Comparison of ENCODE assay signal across 18 cellular contexts in the genomic region with DNA sequence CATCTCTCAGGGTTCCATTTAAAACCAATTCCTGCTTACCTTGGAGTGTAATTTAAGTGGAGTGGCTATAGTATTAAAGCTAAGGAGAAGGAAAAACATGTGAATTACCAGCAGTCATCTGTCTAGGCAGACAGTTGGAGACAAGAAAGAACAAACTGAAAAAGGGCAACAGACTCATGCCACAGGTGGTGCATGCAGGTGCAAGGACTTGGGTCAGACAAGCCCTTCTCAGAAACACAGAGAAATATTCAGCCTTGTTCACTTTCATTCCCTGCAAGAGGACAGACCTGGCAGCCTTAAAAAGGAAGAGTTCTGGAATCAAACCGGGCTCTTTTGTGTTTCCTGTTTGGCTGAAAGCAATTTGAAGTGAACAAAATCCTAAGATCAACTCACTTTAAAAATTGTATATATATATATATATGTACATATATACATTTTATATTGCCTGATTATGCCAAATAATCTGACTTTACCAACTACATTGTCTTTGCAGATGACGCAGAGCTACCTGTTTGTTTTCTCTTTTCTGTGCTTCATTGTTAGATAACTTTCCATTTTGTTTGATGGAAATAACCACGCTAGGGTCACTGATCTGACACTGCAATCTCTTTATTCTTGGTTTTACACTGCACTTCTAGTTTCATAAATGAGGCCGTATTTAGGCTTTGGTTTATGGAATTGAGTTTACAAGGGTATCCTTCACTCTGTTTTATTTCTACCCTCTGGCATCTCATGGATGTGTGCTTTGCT. TPM values are rescaled to one million over a fixed set of nuclear protein-coding genes. Genes with fewer than 3 reads are reported as not detected.
A peak's percentile ranks its signal among the peaks of the same experiment; 100 is the strongest.
DNase-seq lines count a peak whose midpoint lies in the region; ATAC-seq, FAIRE-seq and TF ChIP-seq lines count a peak whose summit lies in the region.
"Had no signal": no experiment of that assay in that cellular context is flagged by ENCODE, and none has a peak within 500 bp of the region (broad histone marks: within the 10 kb centered on the region; RNA-seq: fewer than 3 reads in every experiment).

No MANE protein-coding gene starts in this region.

- H3K9me3 ChIP-seq in SU-DHL-6 (ENCODE audit: insufficient read depth, low read length): no peaks in the 10 kb centered on the region
- H3K9me3 ChIP-seq: Caco-2, heart left ventricle, MG63 had no signal

- no peak overlapping the region for H3K4me3 Mint-ChIP-seq in activated CD8-positive, alpha-beta T cell treated with anti-CD3 and anti-CD28 coated beads for 36 hours
- H3K4me3 Mint-ChIP-seq: activated B cell treated with CpG ODN at 0.5 μM for 24 hours, natural killer cell had no signal

- peak overlapping the region; percentile 85 for H3K27ac ChIP-seq in SU-DHL-6 (ENCODE audit: low read depth, low read length)

- H3K27me3 Mint-ChIP-seq in activated CD8-positive, alpha-beta T cell treated with anti-CD3 and anti-CD28 coated beads for 36 hours: no peaks in the 10 kb centered on the region
- H3K27me3 Mint-ChIP-seq: activated B cell treated with CpG ODN at 0.5 μM for 24 hours had no signal

- TF ChIP-seq POLR2A in GM12891 (IDR thresholded peaks at IDR 0.05; ENCODE audit: low read depth, low read length): no peak

- intact Hi-C loops in activated CD8-positive, alpha-beta T cell treated with anti-CD3 and anti-CD28 coated beads for 36 hours (cut with micrococcal nuclease): loop anchor here (5.0 kb wide), 1 partner anchor 88 kb away; a partner anchor contains a TSS

- H3K27ac Mint-ChIP-seq in activated CD8-positive, alpha-beta T cell treated with anti-CD3 and anti-CD28 coated beads for 36 hours: no peak overlapping the region
- H3K27ac Mint-ChIP-seq: activated B cell treated with CpG ODN at 0.5 μM for 24 hours; activated T-helper 2 cell treated with anti-CD3 and anti-CD28 coated beads, Interferon-gamma antibody, Interleukin-2, Interleukin-4, amounts not matched to agents 10 μg/mL and 5 μg/mL and 100 μg/mL, durations not matched to agents 14 hours and 24 hours and 36 hours; natural killer cell had no signal

- no peaks in the 10 kb centered on the region for H4K20me1 ChIP-seq in SU-DHL-6 (ENCODE audit: low read depth, low read length)

- FAIRE-seq in GM12891 (lab: Jason Lieb, UNC): peak; percentile 28

- no peaks in the 10 kb centered on the region for H3K9me3 Mint-ChIP-seq in activated CD8-positive, alpha-beta T cell treated with anti-CD3 and anti-CD28 coated beads for 36 hours
- H3K9me3 Mint-ChIP-seq: activated B cell treated with CpG ODN at 0.5 μM for 24 hours; activated T-helper 2 cell treated with anti-CD3 and anti-CD28 coated beads, Interferon-gamma antibody, Interleukin-2, Interleukin-4, amounts not matched to agents 10 μg/mL and 5 μg/mL and 100 μg/mL, durations not matched to agents 14 hours and 24 hours and 36 hours; natural killer cell had no signal

- peak; percentile 37 for ATAC-seq in HG03280 (IDR thresholded peaks at IDR 0.05; ENCODE audit: unreplicated experiment)
- no peak for ATAC-seq in GM19395 (IDR thresholded peaks at IDR 0.05; ENCODE audit: unreplicated experiment)
- ATAC-seq in activated CD8-positive, alpha-beta T cell treated with anti-CD3 and anti-CD28 coated beads for 36 hours: no peak
- no peak for ATAC-seq in GM21390 (IDR thresholded peaks at IDR 0.05; ENCODE audit: unreplicated experiment)
- ATAC-seq: heart left ventricle had no signal

- no peaks in the 10 kb centered on the region for H3K36me3 Mint-ChIP-seq in activated CD8-positive, alpha-beta T cell treated with anti-CD3 and anti-CD28 coated beads for 36 hours (ENCODE audit: low read depth)
- H3K36me3 Mint-ChIP-seq: natural killer cell had no signal

- no peaks in the 10 kb centered on the region for H3K9me2 ChIP-seq in SU-DHL-6 (replicated peaks; ENCODE audit: insufficient read depth, low read length)

- no peaks in the 10 kb centered on the region for H3K27me3 ChIP-seq in SU-DHL-6 (ENCODE audit: low read length)
- H3K27me3 ChIP-seq: heart left ventricle, MG63 had no signal

- peak overlapping the region; percentile 43 for H3K9ac ChIP-seq in SU-DHL-6 (ENCODE audit: low read length)

- H3F3A ChIP-seq in SU-DHL-6 (ENCODE audit: insufficient read depth): peaks cover 34% of the 10 kb centered on the region; the same call in 1 of the 2 replicates

- no peaks in the 10 kb centered on the region; the same call in 1 of the 2 replicates for H3K79me2 ChIP-seq in SU-DHL-6 (ENCODE audit: insufficient read depth, low read length)

- H3K4me1 Mint-ChIP-seq in activated CD8-positive, alpha-beta T cell treated with anti-CD3 and anti-CD28 coated beads for 36 hours (ENCODE audit: low read depth): peaks cover 39% of the 10 kb centered on the region

- H3K4me3 ChIP-seq in SU-DHL-6 (ENCODE audit: insufficient read depth, low read length, poor library complexity, severe bottlenecking): no peak overlapping the region
- H3K4me3 ChIP-seq: heart left ventricle, MG63 had no signal

- CTCF ChIA-PET in activated CD8-positive, alpha-beta T cell treated with anti-CD3 and anti-CD28 coated beads for 36 hours (lab: Charles Lee): interaction anchor here (0.7 to 16.4 kb wide), 9 partner anchors 9 to 434 kb away, joined by 3 to 374 read pairs (median 4); no protein-coding TSS in a partner anchor

- peak overlapping the region; percentile 57 for H3K4me2 ChIP-seq in SU-DHL-6 (ENCODE audit: low read depth, low read length, poor library complexity, severe bottlenecking)

- no peak overlapping the region for H2AFZ ChIP-seq in SU-DHL-6 (ENCODE audit: low read depth, low read length, severe bottlenecking)

- H3K36me3 ChIP-seq in SU-DHL-6 (ENCODE audit: low read length): no peaks in the 10 kb centered on the region
- H3K36me3 ChIP-seq: heart left ventricle, MG63 had no signal

- no peak for TF ChIP-seq CTCF in SU-DHL-6 (IDR thresholded peaks at IDR 0.05; ENCODE audit: insufficient read depth, low read length, poor library complexity, severe bottlenecking)
- TF ChIP-seq CTCF in activated CD8-positive, alpha-beta T cell treated with anti-CD3 and anti-CD28 coated beads for 36 hours (IDR thresholded peaks at IDR 0.05): no peak

- DNase-seq in DMS79 (lab: John Stamatoyannopoulos, UW) (peak; percentile 40), GM12891 (ENCODE audit: insufficient read length, low spot score) (no peak), T-helper 2 cell (no peak)
- DNase-seq in activated CD8-positive, alpha-beta T cell treated with anti-CD3 and anti-CD28 coated beads for 36 hours: no peak
- DNase-seq: activated B cell treated with CpG ODN at 0.5 μM for 24 hours; Caco-2; GDM1; heart left ventricle; MG63; natural killer cell; NCI-H2081 treated with DMSO at 0.1 percent for 48 hours; Right ventricle myocardium superior; stimulated activated CD4-positive, alpha-beta T cell treated with anti-CD3 and anti-CD28 coated beads, Interleukin-4, amount 100 ng/mL, for 24 hours had no signal

- POLR2A ChIA-PET in activated CD8-positive, alpha-beta T cell treated with anti-CD3 and anti-CD28 coated beads for 36 hours (lab: Charles Lee): no interaction called here

TF ChIP-seq in GM12891, 5 proteins besides CTCF, POLR2A, EP300 and RAD21:
- no peak; the same call in 1 of the 2 replicates for TF ChIP-seq SPI1 (IDR thresholded peaks at IDR 0.05; ENCODE audit: low read depth, low read length)
- no peak for TF ChIP-seq TAF1 (IDR thresholded peaks at IDR 0.05; ENCODE audit: low read depth, low read length)
- TF ChIP-seq PAX5 (IDR thresholded peaks at IDR 0.05; ENCODE audit: insufficient read depth, low read length, severe bottlenecking): no peak
- no peak for TF ChIP-seq POU2F2 (IDR thresholded peaks at IDR 0.05; ENCODE audit: low read depth, low read length)
- TF ChIP-seq POLR2AphosphoS5 (IDR thresholded peaks at IDR 0.05; ENCODE audit: low read depth, low read length): no peak

RNA-seq across cellular contexts. Expression of a gene that starts 35.1 kb away (rescaled TPM):
- polyA plus RNA-seq in GM12891 (2012; ENCODE audit: low read depth, missing spikeins): 6.4 TPM
- total RNA-seq in activated CD8-positive, alpha-beta T cell treated with anti-CD3 and anti-CD28 coated beads for 36 hours: 1 to 10 TPM; 8.9 to 9.4 TPM
